In genomic region chr16:31111881-31112466, GRCh38 we compare ENCODE assay signal across 24 cellular contexts. TPM values are rescaled to one million over a fixed set of nuclear protein-coding genes. Genes with fewer than 3 reads are reported as not detected.
A peak's percentile ranks its signal among the peaks of the same experiment; 100 is the strongest.
DNase-seq lines count a peak whose midpoint lies in the region; ATAC-seq and TF ChIP-seq lines count a peak whose summit lies in the region.
"Had no signal": no experiment of that assay in that cellular context is flagged by ENCODE, and none has a peak within 500 bp of the region (broad histone marks: within the 10 kb centered on the region; RNA-seq: fewer than 3 reads in every experiment).

No MANE protein-coding gene starts in this region.

- no peak for TF ChIP-seq POLR2A in spleen (IDR thresholded peaks at IDR 0.05)

- BruUV-seq in OCI-LY7 (replicated peaks; lab: Mats Ljungman, UMichigan) (TSS peak; percentile 42), Caco-2 (replicated peaks; lab: Mats Ljungman, UMichigan) (no TSS peak)

- no peaks in the 10 kb centered on the region for H3K27me3 ChIP-seq in hepatocyte
- no peaks in the 10 kb centered on the region for H3K27me3 ChIP-seq in spleen (replicated peaks in 1 of 7)
- H3K27me3 ChIP-seq in Caco-2 (replicated peaks; ENCODE audit: control insufficient read depth, insufficient read depth, low read length), result no peaks in the 10 kb centered on the region
- H3K27me3 ChIP-seq: dorsolateral prefrontal cortex, tibial nerve had no signal

- H3K4me3 ChIP-seq in OCI-LY7 (ENCODE audit: low read depth, low read length, poor library complexity, severe bottlenecking), result no peak overlapping the region
- no peak overlapping the region for H3K4me3 ChIP-seq in hepatocyte
- no peak overlapping the region for H3K4me3 ChIP-seq in spleen
- H3K4me3 ChIP-seq in Caco-2 (ENCODE audit: low read depth, low read length), result no peak overlapping the region
- H3K4me3 ChIP-seq: dorsolateral prefrontal cortex, GM12878, tibial nerve had no signal

- TF ChIP-seq CTCF in OCI-LY7 (conservative IDR thresholded peaks at IDR 0.05; ENCODE audit: low read length) (no peak), hepatocyte (IDR thresholded peaks at IDR 0.05; ENCODE audit: poor library complexity) (no peak), spleen (IDR thresholded peaks at IDR 0.05 in 8 of 11, conservative IDR thresholded peaks at IDR 0.05 in 3 of 11) (no peak), Caco-2 (IDR thresholded peaks at IDR 0.05; ENCODE audit: insufficient read depth in 1 of 2, low read depth in 1 of 2, low read length in 1 of 2, severe bottlenecking in 1 of 2, unreplicated experiment in 1 of 2) (no peak)

- H2AFZ ChIP-seq in OCI-LY7 (ENCODE audit: low read length), result no peak overlapping the region
- no peak overlapping the region for H2AFZ ChIP-seq in hepatocyte

- WGBS in hepatocyte (ENCODE audit: low lambda C conversion rate, missing lambda C conversion rate), result over 99% methylated on average over 23 of the region's 23 CpGs
- 82 to 98% (median 95%) methylated on average over 9 to 23 of the region's 23 CpGs for WGBS in spleen, 5 donors

- peaks cover 17% of the 10 kb centered on the region for H3K36me3 Mint-ChIP-seq in activated CD8-positive, alpha-beta memory T cell treated with anti-CD3 and anti-CD28 coated beads, Interleukin-2, amount 10 ng/mL, durations not matched to agents 7 days and 5 days
- peaks cover 24% of the 10 kb centered on the region for H3K36me3 Mint-ChIP-seq in Caco-2 (ENCODE audit: insufficient read depth, unreplicated experiment)
- H3K36me3 Mint-ChIP-seq: activated naive CD4-positive, alpha-beta T cell treated with anti-CD3 and anti-CD28 coated beads, Interleukin-2, amount 50 U/mL, for 24 hours; naive B cell had no signal

- H3K79me2 ChIP-seq in OCI-LY7 (ENCODE audit: insufficient read depth, low read depth, low read length) (no peaks in the 10 kb centered on the region), hepatocyte (peaks cover 20% of the 10 kb centered on the region)

- H3K9me2 ChIP-seq in OCI-LY7 (ENCODE audit: insufficient read depth, low read length) (no peaks in the 10 kb centered on the region), hepatocyte (replicated peaks; ENCODE audit: insufficient read depth) (no peaks in the 10 kb centered on the region)

- H3K27ac ChIP-seq in OCI-LY7 (ENCODE audit: low read depth, low read length, poor library complexity, severe bottlenecking) (no peak overlapping the region), hepatocyte (no peak overlapping the region), spleen (peak overlapping the region in 5 of 8 donors; percentile 47 to 99 (median 79))
- H3K27ac ChIP-seq: VCaP had no signal

- no peaks in the 10 kb centered on the region for H3K9me3 Mint-ChIP-seq in activated CD8-positive, alpha-beta memory T cell treated with anti-CD3 and anti-CD28 coated beads, Interleukin-2, amount 10 ng/mL, durations not matched to agents 7 days and 5 days (ENCODE audit: low read depth)
- no peaks in the 10 kb centered on the region for H3K9me3 Mint-ChIP-seq in Caco-2 (ENCODE audit: unreplicated experiment)
- H3K9me3 Mint-ChIP-seq: activated naive CD4-positive, alpha-beta T cell treated with anti-CD3 and anti-CD28 coated beads, Interleukin-2, amount 50 U/mL, for 24 hours; naive B cell; T-helper 2 cell treated with Interferon-gamma antibody and Interleukin-4, amounts not matched to agents 5 μg/mL and 100 μg/mL, for 36 hours had no signal

- no peak overlapping the region for H3K4me3 Mint-ChIP-seq in activated CD8-positive, alpha-beta memory T cell treated with anti-CD3 and anti-CD28 coated beads, Interleukin-2, amount 10 ng/mL, durations not matched to agents 7 days and 5 days
- no peak overlapping the region for H3K4me3 Mint-ChIP-seq in Caco-2 (ENCODE audit: unreplicated experiment)
- H3K4me3 Mint-ChIP-seq: activated naive CD4-positive, alpha-beta T cell treated with anti-CD3 and anti-CD28 coated beads, Interleukin-2, amount 50 U/mL, for 24 hours; T-helper 2 cell treated with Interferon-gamma antibody and Interleukin-4, amounts not matched to agents 5 μg/mL and 100 μg/mL, for 36 hours had no signal

- DNase-seq in activated CD8-positive, alpha-beta memory T cell treated with anti-CD3 and anti-CD28 coated beads, Interleukin-2, amount 10 ng/mL, durations not matched to agents 7 days and 5 days, result no peak
- DNase-seq in activated CD8-positive, alpha-beta memory T cell treated with anti-CD3 and anti-CD28 coated beads, Interleukin-2, amount 50 U/mL, for 4 hours, result no peak
- DNase-seq in OCI-LY7 (ENCODE audit: low spot score), result no peak
- peak; percentile 5 for DNase-seq in hepatocyte (ENCODE audit: low spot score)
- DNase-seq in spleen, result no peak
- no peak for DNase-seq in Caco-2
- no peak for DNase-seq in COLO668 (lab: John Stamatoyannopoulos, UW; ENCODE audit: unreplicated experiment)
- DNase-seq: activated CD4-positive, alpha-beta T cell treated with anti-CD3 and anti-CD28 coated beads for 48 hours; aorta; dorsolateral prefrontal cortex; naive B cell; NCI-H1694 treated with DMSO at 0.1 percent for 48 hours; NCI-H69; RPMI8226; stimulated activated naive CD8-positive, alpha-beta T cell treated with anti-CD3 and anti-CD28 coated beads, Interleukin-15, Interleukin-2, amounts not matched to agents 100 U/mL and 50 U/mL, for 24 hours had no signal

- CTCF ChIA-PET in activated CD8-positive, alpha-beta memory T cell treated with anti-CD3 and anti-CD28 coated beads, Interleukin-2, amount 10 ng/mL, durations not matched to agents 7 days and 5 days (lab: Charles Lee), result interaction anchor here (1.2 to 1.4 kb wide), 2 partner anchors 11 to 31 kb away, joined by 3 to 4 read pairs; no protein-coding TSS in a partner anchor
- CTCF ChIA-PET in OCI-LY7 (lab: Charles Lee; ENCODE audit: unreplicated experiment) (no interaction called here), Caco-2 (lab: Charles Lee) (no interaction called here)

- H3K36me3 ChIP-seq in OCI-LY7 (ENCODE audit: insufficient read depth, low read length), result peaks cover 33% of the 10 kb centered on the region
- H3K36me3 ChIP-seq in hepatocyte (replicated peaks; ENCODE audit: insufficient read depth, low read depth), result no peaks in the 10 kb centered on the region
- peaks cover 0 to 44% (median 37%) of the 10 kb centered on the region in 6 donors for H3K36me3 ChIP-seq in spleen
- H3K36me3 ChIP-seq in Caco-2 (ENCODE audit: control insufficient read depth, insufficient read depth, low read length), result no peaks in the 10 kb centered on the region

- no peak overlapping the region for H3K4me2 ChIP-seq in OCI-LY7 (ENCODE audit: low read length)
- no peak overlapping the region for H3K4me2 ChIP-seq in hepatocyte

- no peaks in the 10 kb centered on the region for H3K9me3 ChIP-seq in OCI-LY7 (ENCODE audit: low read length)
- no peaks in the 10 kb centered on the region for H3K9me3 ChIP-seq in hepatocyte (ENCODE audit: low read depth)
- H3K9me3 ChIP-seq in spleen, result no peaks in the 10 kb centered on the region
- H3K9me3 ChIP-seq in Caco-2, result no peaks in the 10 kb centered on the region
- H3K9me3 ChIP-seq: tibial nerve had no signal

- intact Hi-C loops in OCI-LY7 (cut with micrococcal nuclease; ENCODE audit: unreplicated experiment), result loop anchor here (10.0 kb wide), 1 partner anchor 343 kb away; the partner anchor contains the start of gene ARMC5
- intact Hi-C loops in spleen (cut with DNase I; ENCODE audit: low total_unique reads), result no loop called here
- intact Hi-C loops in Caco-2 (cut with micrococcal nuclease; ENCODE audit: unreplicated experiment), result no loop called here

- H3K4me1 ChIP-seq in OCI-LY7 (ENCODE audit: insufficient read depth, low read length, poor library complexity, severe bottlenecking) (peaks cover 14% of the 10 kb centered on the region), hepatocyte (ENCODE audit: insufficient read depth) (peaks cover 8% of the 10 kb centered on the region), spleen (peaks cover 12 to 81% (median 47%) of the 10 kb centered on the region in 6 donors), Caco-2 (peaks cover 16% of the 10 kb centered on the region)

- no peak for ATAC-seq in activated CD8-positive, alpha-beta memory T cell treated with anti-CD3 and anti-CD28 coated beads, Interleukin-2, amount 10 ng/mL, durations not matched to agents 7 days and 5 days
- no peak for ATAC-seq in GM18520 (IDR thresholded peaks at IDR 0.05; ENCODE audit: unreplicated experiment)
- ATAC-seq: GM12878; stimulated activated naive CD8-positive, alpha-beta T cell treated with anti-CD3 and anti-CD28 coated beads, Interleukin-15, Interleukin-2, amounts not matched to agents 100 U/mL and 50 U/mL, for 24 hours had no signal

- peaks cover 29% of the 10 kb centered on the region for H3K4me1 Mint-ChIP-seq in activated CD8-positive, alpha-beta memory T cell treated with anti-CD3 and anti-CD28 coated beads, Interleukin-2, amount 10 ng/mL, durations not matched to agents 7 days and 5 days
- H3K4me1 Mint-ChIP-seq in Caco-2 (ENCODE audit: low read depth, unreplicated experiment), result peaks cover 12% of the 10 kb centered on the region

- POLR2A ChIA-PET in OCI-LY7 (lab: Charles Lee), result no interaction called here
- POLR2A ChIA-PET in Caco-2 (lab: Charles Lee), result no interaction called here

- H3K27me3 Mint-ChIP-seq in activated CD8-positive, alpha-beta memory T cell treated with anti-CD3 and anti-CD28 coated beads, Interleukin-2, amount 10 ng/mL, durations not matched to agents 7 days and 5 days, result no peaks in the 10 kb centered on the region
- H3K27me3 Mint-ChIP-seq in Caco-2 (ENCODE audit: insufficient read depth, unreplicated experiment), result no peaks in the 10 kb centered on the region
- H3K27me3 Mint-ChIP-seq: activated naive CD4-positive, alpha-beta T cell treated with anti-CD3 and anti-CD28 coated beads, Interleukin-2, amount 50 U/mL, for 24 hours; naive B cell had no signal

- H3K27ac Mint-ChIP-seq in activated CD8-positive, alpha-beta memory T cell treated with anti-CD3 and anti-CD28 coated beads, Interleukin-2, amount 10 ng/mL, durations not matched to agents 7 days and 5 days, result peak overlapping the region; percentile 13
- no peak overlapping the region for H3K27ac Mint-ChIP-seq in Caco-2 (ENCODE audit: unreplicated experiment)
- H3K27ac Mint-ChIP-seq: activated naive CD4-positive, alpha-beta T cell treated with anti-CD3 and anti-CD28 coated beads, Interleukin-2, amount 50 U/mL, for 24 hours; T-helper 2 cell treated with Interferon-gamma antibody and Interleukin-4, amounts not matched to agents 5 μg/mL and 100 μg/mL, for 36 hours had no signal

- H4K20me1 ChIP-seq in OCI-LY7 (ENCODE audit: insufficient read depth, low read length) (no peaks in the 10 kb centered on the region), hepatocyte (ENCODE audit: insufficient read depth, poor library complexity, severe bottlenecking) (no peaks in the 10 kb centered on the region)

RNA-seq across cellular contexts. Expression of gene BCKDK, which starts 3.8 kb away (rescaled TPM):
- total RNA-seq in activated CD8-positive, alpha-beta memory T cell treated with anti-CD3 and anti-CD28 coated beads, Interleukin-2, amount 10 ng/mL, durations not matched to agents 7 days and 5 days, result 10 to 100 TPM; 34.7 to 35.4 TPM
- 25.0 and 40.4 TPM in 2 replicates for total RNA-seq in OCI-LY7 (2014; rRNA removed; shearing (Covaris generic))
- total RNA-seq in OCI-LY7 (2022) (36.5 and 39.0 TPM in 2 replicates), hepatocyte (27.3 and 30.9 TPM in 2 replicates), spleen (10 to 100 TPM; 36.9 to 55.7 (median 40.2) TPM), Caco-2 (2022) (30.5 and 34.1 TPM in 2 replicates)
- polyA plus RNA-seq in hepatocyte (62.1 and 75.2 TPM in 2 replicates), spleen (10 to 100 TPM; 15.0 to 27.5 (median 17.4) TPM)

RNA-seq across cellular contexts. Expression of gene KAT8, which starts 5.5 kb away (rescaled TPM):
- total RNA-seq in activated CD8-positive, alpha-beta memory T cell treated with anti-CD3 and anti-CD28 coated beads, Interleukin-2, amount 10 ng/mL, durations not matched to agents 7 days and 5 days, result 10 to 100 TPM; 54.8 to 56.1 TPM
- 86.9 and 89.1 TPM in 2 replicates for total RNA-seq in OCI-LY7 (2014; rRNA removed; shearing (Covaris generic))
- total RNA-seq in OCI-LY7 (2022) (95.3 and 102 TPM in 2 replicates), hepatocyte (44.2 and 53.4 TPM in 2 replicates), spleen (10 to 100 TPM; 63.2 to 94.8 (median 85.2) TPM), Caco-2 (2022) (46.2 and 50.2 TPM in 2 replicates)
- polyA plus RNA-seq in hepatocyte (33.9 and 34.8 TPM in 2 replicates), spleen (10 to 100 TPM; 48.7 to 63.6 (median 56.5) TPM)

RNA-seq across cellular contexts. Expression of gene VKORC1, which starts 17.4 kb away (rescaled TPM):
- total RNA-seq in activated CD8-positive, alpha-beta memory T cell treated with anti-CD3 and anti-CD28 coated beads, Interleukin-2, amount 10 ng/mL, durations not matched to agents 7 days and 5 days, result 10 to 100 TPM; 66.3 to 68.9 TPM
- 68.8 and 69.3 TPM in 2 replicates for total RNA-seq in OCI-LY7 (2014; rRNA removed; shearing (Covaris generic))
- 60.1 and 70.2 TPM in 2 replicates for total RNA-seq in OCI-LY7 (2022)
- 105 and 128 TPM in 2 replicates for total RNA-seq in hepatocyte
- 195 and 228 TPM in 2 replicates for polyA plus RNA-seq in hepatocyte
- total RNA-seq in spleen, result 10 to 100 TPM; 33.4 to 74.2 (median 48.2) TPM
- polyA plus RNA-seq in spleen, result 10 to 100 TPM; 23.5 to 56.6 (median 55.1) TPM
- 61.3 and 61.4 TPM in 2 replicates for total RNA-seq in Caco-2 (2022)

RNA-seq across cellular contexts. Expression of gene PRSS53, which starts 23.2 kb away (rescaled TPM):
- 1 to 10 TPM; 5.3 to 6.6 TPM for total RNA-seq in activated CD8-positive, alpha-beta memory T cell treated with anti-CD3 and anti-CD28 coated beads, Interleukin-2, amount 10 ng/mL, durations not matched to agents 7 days and 5 days
- total RNA-seq in OCI-LY7 (2014; rRNA removed; shearing (Covaris generic)), result 3.7 and 4.4 TPM in 2 replicates
- total RNA-seq in OCI-LY7 (2022), result 5.7 and 6.1 TPM in 2 replicates
- total RNA-seq in hepatocyte, result 1.5 and 2.2 TPM in 2 replicates
- polyA plus RNA-seq in hepatocyte, result 0.39 and 0.66 TPM in 2 replicates
- 1 to 10 TPM; 2.3 to 6.0 (median 2.8) TPM for total RNA-seq in spleen
- 1 to 10 TPM; 1.6 to 2.6 (median 1.9) TPM for polyA plus RNA-seq in spleen
- total RNA-seq in Caco-2 (2022), result 1.8 and 2.1 TPM in 2 replicates

RNA-seq across cellular contexts. Expression of gene PRSS8, which starts 23.6 kb away (rescaled TPM):
- not detected for total RNA-seq in activated CD8-positive, alpha-beta memory T cell treated with anti-CD3 and anti-CD28 coated beads, Interleukin-2, amount 10 ng/mL, durations not matched to agents 7 days and 5 days
- total RNA-seq in OCI-LY7 (2014; rRNA removed; shearing (Covaris generic)), result not detected in 2 replicates
- not detected in 2 replicates for total RNA-seq in OCI-LY7 (2022)
- total RNA-seq in hepatocyte, result 155 and 192 TPM in 2 replicates
- polyA plus RNA-seq in hepatocyte, result 297 and 320 TPM in 2 replicates
- total RNA-seq in spleen, result not detected
- under 1 TPM; 0.07 to 0.19 (median 0.15) TPM for polyA plus RNA-seq in spleen
- 237 and 271 TPM in 2 replicates for total RNA-seq in Caco-2 (2022)
- total RNA-seq: activated CD8-positive, alpha-beta memory T cell treated with anti-CD3 and anti-CD28 coated beads for 36 hours; aorta; LHCN-M2; osteocyte had no signal

Comparison
In these comparisons a context has a peak if more than half of its experiments do, and no peak if none do; other contexts are left out.
1. H3K27ac ChIP-seq: peak in spleen (5 of 8); none in OCI-LY7 (single experiment) and hepatocyte (single experiment).